ENCODE assay signal across 8 cellular contexts in genomic region chr12:132506730-132507538, GRCh38. TPM values are rescaled to one million over a fixed set of nuclear protein-coding genes. Genes with fewer than 3 reads are reported as not detected.
A peak's percentile ranks its signal among the peaks of the same experiment; 100 is the strongest.
DNase-seq lines count a peak whose midpoint lies in the region; ATAC-seq and TF ChIP-seq lines count a peak whose summit lies in the region.

No MANE protein-coding gene starts in this region.

- H3K9me3 Mint-ChIP-seq in activated T-helper 17 cell treated with anti-CD3 and anti-CD28 coated beads, Interleukin-2, amount 50 U/mL, for 72 hours: no peaks in the 10 kb centered on the region
- H3K9me3 Mint-ChIP-seq in type B pancreatic cell: no peaks in the 10 kb centered on the region

- TF ChIP-seq CTCF in foreskin keratinocyte (conservative IDR thresholded peaks at IDR 0.05) (no peak), type B pancreatic cell (conservative IDR thresholded peaks at IDR 0.05) (no peak)

- H3K36me3 Mint-ChIP-seq in activated T-helper 17 cell treated with anti-CD3 and anti-CD28 coated beads, Interleukin-2, amount 50 U/mL, for 72 hours (ENCODE audit: low read depth): no peaks in the 10 kb centered on the region
- H3K36me3 Mint-ChIP-seq in type B pancreatic cell: no peaks in the 10 kb centered on the region

- no peaks in the 10 kb centered on the region for H3K27me3 ChIP-seq in foreskin keratinocyte

- no peaks in the 10 kb centered on the region for H3K27me3 Mint-ChIP-seq in activated T-helper 17 cell treated with anti-CD3 and anti-CD28 coated beads, Interleukin-2, amount 50 U/mL, for 72 hours
- no peaks in the 10 kb centered on the region for H3K27me3 Mint-ChIP-seq in type B pancreatic cell

- peak overlapping the region; percentile 33 for H3K4me3 Mint-ChIP-seq in activated T-helper 17 cell treated with anti-CD3 and anti-CD28 coated beads, Interleukin-2, amount 50 U/mL, for 72 hours
- peak overlapping the region; percentile 72 for H3K4me3 Mint-ChIP-seq in type B pancreatic cell

- peaks cover 2% of the 10 kb centered on the region for H3K4me1 Mint-ChIP-seq in activated T-helper 17 cell treated with anti-CD3 and anti-CD28 coated beads, Interleukin-2, amount 50 U/mL, for 72 hours
- peaks cover 16% of the 10 kb centered on the region for H3K4me1 Mint-ChIP-seq in type B pancreatic cell (ENCODE audit: unreplicated experiment)

- ATAC-seq in GM18502 (IDR thresholded peaks at IDR 0.05; ENCODE audit: poor library complexity, unreplicated experiment): peak; percentile 49
- ATAC-seq in activated T-helper 17 cell treated with anti-CD3 and anti-CD28 coated beads, Interleukin-2, amount 50 U/mL, for 72 hours (replicated peaks): peak; percentile 92
- ATAC-seq in foreskin keratinocyte: peak; percentile 55
- ATAC-seq in GM21619 (IDR thresholded peaks at IDR 0.05; ENCODE audit: unreplicated experiment): no peak

- H3K4me1 ChIP-seq in foreskin keratinocyte: no peaks in the 10 kb centered on the region

- H3K27ac Mint-ChIP-seq in activated T-helper 17 cell treated with anti-CD3 and anti-CD28 coated beads, Interleukin-2, amount 50 U/mL, for 72 hours: peak overlapping the region; percentile 80
- peak overlapping the region; percentile 84 for H3K27ac Mint-ChIP-seq in type B pancreatic cell

- DNase-seq in NCI-H2171 (lab: John Stamatoyannopoulos, UW) (peak; percentile 89), foreskin keratinocyte (no peak), pons (ENCODE audit: low spot score) (peak; percentile 73), type B pancreatic cell (ENCODE audit: extremely low spot score, unreplicated experiment) (no peak), dedifferentiated amniotic fluid mesenchymal stem cell (ENCODE audit: extremely low spot score) (no peak)

- no peak overlapping the region for H3K27ac ChIP-seq in foreskin keratinocyte

RNA-seq across cellular contexts. Expression of gene FBRSL1, which starts 17.0 kb away (rescaled TPM):
- 10 to 100 TPM; 34.7 to 38.7 TPM for total RNA-seq in activated T-helper 17 cell treated with anti-CD3 and anti-CD28 coated beads, Interleukin-2, amount 50 U/mL, for 72 hours
- total RNA-seq in foreskin keratinocyte (20.0 and 21.6 TPM in 2 replicates), type B pancreatic cell (ENCODE audit: low replicate concordance) (108 TPM in 2 replicates)
- 23.7 and 30.7 TPM in 2 replicates for polyA plus RNA-seq in foreskin keratinocyte

Comparison
In these comparisons a context has a peak if more than half of its experiments do, and no peak if none do; other contexts are left out.
1. DNase-seq: peak in NCI-H2171 (single experiment) and pons (single experiment); none in foreskin keratinocyte (0 of 2), type B pancreatic cell (single experiment) and dedifferentiated amniotic fluid mesenchymal stem cell (single experiment).